Comparison of ENCODE assay signal across 14 cellular contexts in genomic region chr14:35861204-35861868, GRCh38. TPM values are rescaled to one million over a fixed set of nuclear protein-coding genes. Genes with fewer than 3 reads are reported as not detected.
A peak's percentile ranks its signal among the peaks of the same experiment; 100 is the strongest.
DNase-seq lines count a peak whose midpoint lies in the region; ATAC-seq and TF ChIP-seq lines count a peak whose summit lies in the region.
"Had no signal": no experiment of that assay in that cellular context is flagged by ENCODE, and none has a peak within 500 bp of the region (broad histone marks: within the 10 kb centered on the region; RNA-seq: fewer than 3 reads in every experiment).

No MANE protein-coding gene starts in this region.

- no peak overlapping the region for H3K9ac ChIP-seq in SU-DHL-6 (ENCODE audit: low read length)
- H3K9ac ChIP-seq: parathyroid adenoma had no signal

- H3K36me3 ChIP-seq in SU-DHL-6 (ENCODE audit: low read length), result peaks cover 23% of the 10 kb centered on the region
- no peaks in the 10 kb centered on the region for H3K36me3 ChIP-seq in MG63

- no peak overlapping the region for H3K4me3 ChIP-seq in SU-DHL-6 (ENCODE audit: insufficient read depth, low read length, poor library complexity, severe bottlenecking)
- no peak overlapping the region for H3K4me3 ChIP-seq in MG63
- H3K4me3 ChIP-seq: GM23338, heart left ventricle had no signal

- TF ChIP-seq POLR2A in GM18505 (IDR thresholded peaks at IDR 0.05; ENCODE audit: borderline replicate concordance, extremely low read depth, insufficient read depth, insufficient read length), result no peak

- no peak overlapping the region for H2AFZ ChIP-seq in SU-DHL-6 (ENCODE audit: low read depth, low read length, severe bottlenecking)
- H2AFZ ChIP-seq: GM23338, parathyroid adenoma had no signal

- no peaks in the 10 kb centered on the region for H3K9me3 ChIP-seq in SU-DHL-6 (ENCODE audit: insufficient read depth, low read length)
- no peaks in the 10 kb centered on the region for H3K9me3 ChIP-seq in MG63
- H3K9me3 ChIP-seq: heart left ventricle had no signal

- no peaks in the 10 kb centered on the region for H3K9me2 ChIP-seq in SU-DHL-6 (replicated peaks; ENCODE audit: insufficient read depth, low read length)

- DNase-seq in hypothalamus (lab: John Stamatoyannopoulos, UW), result no peak
- no peak for DNase-seq in NCI-H524 (lab: John Stamatoyannopoulos, UW)
- no peak for DNase-seq in MG63
- DNase-seq: endodermal cell; heart left ventricle; NCI-H2081; stimulated activated CD4-positive, alpha-beta T cell treated with anti-CD3 and anti-CD28 coated beads, Interleukin-4, amount 100 ng/mL, for 4 hours had no signal

- no peak overlapping the region for H3K4me2 ChIP-seq in SU-DHL-6 (ENCODE audit: low read depth, low read length, poor library complexity, severe bottlenecking)
- H3K4me2 ChIP-seq: GM23338 had no signal

- H3K79me2 ChIP-seq in SU-DHL-6 (ENCODE audit: insufficient read depth, low read length), result no peaks in the 10 kb centered on the region
- H3K79me2 ChIP-seq: parathyroid adenoma had no signal

- H3K27ac ChIP-seq in SU-DHL-6 (ENCODE audit: low read depth, low read length), result 0 out of 2 replicates have a peak overlapping the region, but pooled peaks have one; percentile 19
- H3K27ac ChIP-seq: parathyroid adenoma had no signal

- H3F3A ChIP-seq in SU-DHL-6 (ENCODE audit: insufficient read depth), result peaks cover 3% of the 10 kb centered on the region

- H3K27me3 ChIP-seq in SU-DHL-6 (ENCODE audit: low read length), result no peaks in the 10 kb centered on the region
- H3K27me3 ChIP-seq in MG63, result no peaks in the 10 kb centered on the region
- H3K27me3 ChIP-seq: heart left ventricle had no signal

- no peaks in the 10 kb centered on the region for H4K20me1 ChIP-seq in SU-DHL-6 (ENCODE audit: low read depth, low read length)

- no peak for TF ChIP-seq CTCF in SU-DHL-6 (IDR thresholded peaks at IDR 0.05; ENCODE audit: insufficient read depth, low read length, poor library complexity, severe bottlenecking)

- ATAC-seq in GM18505 (IDR thresholded peaks at IDR 0.05; ENCODE audit: unreplicated experiment) (peak; percentile 48), GM19463 (IDR thresholded peaks at IDR 0.05; ENCODE audit: unreplicated experiment) (peak; percentile 76), HG03045 (IDR thresholded peaks at IDR 0.05; ENCODE audit: unreplicated experiment) (peak; percentile 59), GM21526 (IDR thresholded peaks at IDR 0.05; ENCODE audit: low FRiP score, unreplicated experiment) (no peak)
- ATAC-seq: GM23338 had no signal

RNA-seq across cellular contexts. Expression of gene BRMS1L, which starts 35.2 kb away (rescaled TPM):
- total RNA-seq in MG63 (2014; rRNA removed; shearing (Covaris generic); ENCODE audit: low replicate concordance), result 1.4 and 2.2 TPM in 2 replicates

RNA-seq across cellular contexts. Expression of gene RALGAPA1, which starts 52.2 kb away (rescaled TPM):
- 5.9 and 9.8 TPM in 2 replicates for total RNA-seq in MG63 (2014; rRNA removed; shearing (Covaris generic); ENCODE audit: low replicate concordance)
